ENCODE assay signal across 8 cellular contexts in the genomic region with DNA sequence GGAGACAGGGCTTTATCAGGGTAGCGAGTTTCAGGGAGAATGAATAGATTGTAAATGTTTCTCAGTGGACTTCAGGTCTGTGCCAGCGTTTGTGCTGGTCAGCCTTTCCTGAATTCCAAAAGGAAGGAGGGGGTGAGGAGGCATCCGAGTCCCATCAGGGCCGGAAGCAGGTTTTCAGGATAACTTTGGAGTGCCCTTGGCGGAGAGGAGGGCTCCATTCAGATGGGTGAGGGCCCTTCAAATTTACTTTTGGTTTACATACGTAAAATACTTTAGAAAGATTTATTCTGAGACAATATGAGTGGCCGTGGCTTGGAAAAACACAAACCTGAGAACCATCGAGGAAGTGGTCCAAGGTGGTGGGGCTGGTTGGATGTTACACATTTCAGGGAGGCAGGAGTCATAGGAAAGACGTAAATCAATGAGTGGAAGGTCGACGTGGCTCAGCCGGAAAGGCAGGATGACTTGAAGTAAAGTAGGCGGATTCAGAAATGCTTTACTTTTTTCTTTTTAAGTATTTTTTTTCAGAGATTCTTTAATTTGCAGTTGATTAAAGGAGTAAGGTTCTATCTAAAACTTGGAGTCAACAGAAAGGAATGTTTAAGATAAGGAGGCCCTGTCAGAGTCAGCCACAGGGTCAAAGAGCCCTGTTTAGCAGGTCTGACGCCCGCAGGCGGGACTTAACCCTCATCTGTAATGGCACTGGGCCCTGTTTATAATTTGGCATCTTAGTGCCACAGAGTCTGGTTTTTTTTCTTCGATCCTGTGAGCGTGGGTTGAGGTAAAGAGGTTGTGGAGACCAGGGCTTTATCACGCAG. TPM values are rescaled to one million over a fixed set of nuclear protein-coding genes. Genes with fewer than 3 reads are reported as not detected.
DNase-seq lines count a peak whose midpoint lies in the region; ATAC-seq, FAIRE-seq and TF ChIP-seq lines count a peak whose summit lies in the region.

No MANE protein-coding gene starts in this region.

- no peaks in the 10 kb centered on the region for H3F3A ChIP-seq in GM23248 (ENCODE audit: insufficient read depth)

- no peak for TF ChIP-seq CTCF in RWPE2 (IDR thresholded peaks at IDR 0.05; ENCODE audit: poor library complexity, severe bottlenecking)
- TF ChIP-seq CTCF in pancreas (IDR thresholded peaks at IDR 0.05): no peak

- ATAC-seq in RWPE2 (ENCODE audit: low read depth): peak; percentile 75
- ATAC-seq in pancreas: peak; percentile 83 to 89 (median 86)
- no peak for ATAC-seq in GM18870 (IDR thresholded peaks at IDR 0.05; ENCODE audit: unreplicated experiment)

- H3K27me3 ChIP-seq in GM23248 (replicated peaks; ENCODE audit: insufficient read depth) (no peaks in the 10 kb centered on the region), RWPE2 (ENCODE audit: insufficient read depth, poor library complexity, severe bottlenecking) (no peaks in the 10 kb centered on the region), pancreas (no peaks in the 10 kb centered on the region)

- H3K36me3 ChIP-seq in GM23248 (ENCODE audit: low read depth): no peaks in the 10 kb centered on the region
- H3K36me3 ChIP-seq in RWPE2 (ENCODE audit: low read depth): no peaks in the 10 kb centered on the region
- H3K36me3 ChIP-seq in pancreas: no peaks in the 10 kb centered on the region

- H2AFZ ChIP-seq in GM23248: no peak overlapping the region

- H3K79me2 ChIP-seq in GM23248 (ENCODE audit: insufficient read depth): no peaks in the 10 kb centered on the region

- no peak for FAIRE-seq in pancreas (lab: Jason Lieb, UNC)

- H3K27ac ChIP-seq in GM23248: no peak overlapping the region
- peak overlapping the region; percentile 31 for H3K27ac ChIP-seq in RWPE2 (ENCODE audit: poor library complexity, severe bottlenecking)
- peak overlapping the region; percentile 69 to 86 (median 80) for H3K27ac ChIP-seq in pancreas

- intact Hi-C loops in pancreas (cut with DNase I): no loop called here

- H4K20me1 ChIP-seq in GM23248 (ENCODE audit: insufficient read depth): no peaks in the 10 kb centered on the region

- H3K4me3 ChIP-seq in GM23248 (no peak overlapping the region), RWPE2 (ENCODE audit: severe bottlenecking) (no peak overlapping the region), pancreas (no peak overlapping the region)

- H3K4me1 ChIP-seq in GM23248 (ENCODE audit: insufficient read depth) (peaks cover 5% of the 10 kb centered on the region; the same call in 1 of the 2 replicates), RWPE2 (ENCODE audit: insufficient read depth, poor library complexity, severe bottlenecking) (peaks cover 19% of the 10 kb centered on the region), pancreas (peaks cover 7 to 28% (median 20%) of the 10 kb centered on the region in 3 donors)

- H3K9me3 ChIP-seq in GM23248 (ENCODE audit: low read depth): no peaks in the 10 kb centered on the region
- H3K9me3 ChIP-seq in RWPE2 (ENCODE audit: severe bottlenecking): no peaks in the 10 kb centered on the region
- H3K9me3 ChIP-seq in pancreas: no peaks in the 10 kb centered on the region

- peak; percentile 65 for DNase-seq in GM23248
- DNase-seq in RWPE2 (ENCODE audit: low spot score): peak; percentile 27
- DNase-seq in fibroblast of peridontal ligament (ENCODE audit: extremely low read depth): peak; percentile 38
- peak in 4 of 6 donors; percentile 73 to 75 (median 74) for DNase-seq in pancreas
- DNase-seq in DMS114 treated with DMSO at 0.1 percent for 48 hours (lab: John Stamatoyannopoulos, UW; ENCODE audit: unreplicated experiment): no peak
- no peak for DNase-seq in superior temporal gyrus (ENCODE audit: extremely low spot score)
- no peak for DNase-seq in G401 (ENCODE audit: low spot score)

- in situ Hi-C loops in GM23248 (cut with MboI): no loop called here
- in situ Hi-C loops in G401 (cut with HindIII; ENCODE audit: low sequenced_read_pairs): no loop called here

- WGBS in GM23248 (ENCODE audit: low coverage in 1 of 2, low lambda C conversion rate in 2 of 2, missing lambda C conversion rate in 2 of 2), 2 experiments: 79 to 81% methylated on average over 18 to 19 of the region's 19 CpGs
- WGBS in pancreas, 2 donors: 26 to 28% methylated on average over 19 of the region's 19 CpGs

- no peak overlapping the region for H3K4me2 ChIP-seq in GM23248 (ENCODE audit: unreplicated experiment)

- no peak overlapping the region for H3K9ac ChIP-seq in GM23248

- H3K9me2 ChIP-seq in GM23248 (ENCODE audit: insufficient read depth): no peaks in the 10 kb centered on the region

RNA-seq across cellular contexts. Expression of a gene that starts 32.8 kb away (rescaled TPM):
- 3.2 and 4.9 TPM in 2 replicates for total RNA-seq in GM23248 (2014; rRNA removed; shearing (Covaris generic))
- polyA plus RNA-seq in GM23248 (2016; fragmentation: Nextera tagmentation; extraction: Ambion mirVana) (4.4 and 5.0 TPM in 2 replicates), pancreas (10 to 100 TPM in 1 of 2 donors, 1 to 10 TPM in 1; 9.3 to 18.7 TPM)
- 10 to 100 TPM; 23.1 to 51.0 (median 33.6) TPM for total RNA-seq in pancreas
- total RNA-seq in G401 (2014; rRNA removed; shearing (Covaris generic)): 4.2 and 4.5 TPM in 2 replicates

Comparison
In these comparisons a context has a peak if more than half of its experiments do, and no peak if none do; other contexts are left out.
1. DNase-seq: peak in GM23248 (single experiment), RWPE2 (single experiment), fibroblast of peridontal ligament (single experiment) and pancreas (4 of 6); none in DMS114 treated with DMSO at 0.1 percent for 48 hours (single experiment), superior temporal gyrus (single experiment) and G401 (single experiment).